In genomic region chr5:57033503-57033902, GRCh38 we compare ENCODE assay signal across 15 cellular contexts.
A peak's percentile ranks its signal among the peaks of the same experiment; 100 is the strongest.
DNase-seq lines count a peak whose midpoint lies in the region; ATAC-seq and TF ChIP-seq lines count a peak whose summit lies in the region.
"Had no signal": no experiment of that assay in that cellular context is flagged by ENCODE, and none has a peak within 500 bp of the region (broad histone marks: within the 10 kb centered on the region; RNA-seq: fewer than 3 reads in every experiment).

No MANE protein-coding gene starts in this region.

- peak overlapping the region; percentile 60 for H3K27ac Mint-ChIP-seq in Calu3 (ENCODE audit: unreplicated experiment)
- no peak overlapping the region for H3K27ac Mint-ChIP-seq in stimulated activated memory B cell treated with anti-CD40 and anti-IgM and Interleukin-4, amounts not matched to agents 10 μg/mL and 1 μg/mL and 100 μg/mL, for 72 hours
- H3K27ac Mint-ChIP-seq: CD8-positive, alpha-beta T cell; GM23338 had no signal

- CTCF ChIA-PET in Calu3 (lab: Charles Lee): no interaction called here

- peaks cover 64% of the 10 kb centered on the region for H3K4me1 Mint-ChIP-seq in Calu3 (ENCODE audit: low read depth, unreplicated experiment)
- peaks cover 37% of the 10 kb centered on the region for H3K4me1 Mint-ChIP-seq in stimulated activated memory B cell treated with anti-CD40 and anti-IgM and Interleukin-4, amounts not matched to agents 10 μg/mL and 1 μg/mL and 100 μg/mL, for 72 hours

- H3K27me3 ChIP-seq in colonic mucosa: no peaks in the 10 kb centered on the region
- H3K27me3 ChIP-seq in mucosa of rectum (ENCODE audit: control insufficient read depth in 2 of 2, insufficient read depth in 2 of 2, low read length in 2 of 2): peaks cover 0 to 2% of the 10 kb centered on the region in 2 donors
- H3K27me3 ChIP-seq in MM.1S (replicated peaks; ENCODE audit: insufficient read depth, low read length): no peaks in the 10 kb centered on the region

- H3K27ac ChIP-seq in colonic mucosa (peak overlapping the region; percentile 28), mucosa of rectum (ENCODE audit: low read depth in 2 of 2, low read length in 2 of 2) (peak overlapping the region; percentile 85 to 91), MM.1S (ENCODE audit: low read length) (no peak overlapping the region)

- no peak overlapping the region for H2AFZ ChIP-seq in MM.1S (ENCODE audit: low read length)

- H3K4me1 ChIP-seq in colonic mucosa (no peaks in the 10 kb centered on the region), mucosa of rectum (ENCODE audit: control insufficient read depth in 2 of 2, insufficient read depth in 2 of 2, low read length in 2 of 2) (peaks cover 16 to 35% of the 10 kb centered on the region in 2 donors), MM.1S (ENCODE audit: low read length) (peaks cover 22% of the 10 kb centered on the region)

- no peaks in the 10 kb centered on the region for H3K36me3 Mint-ChIP-seq in Calu3 (ENCODE audit: insufficient read depth, unreplicated experiment)
- no peaks in the 10 kb centered on the region for H3K36me3 Mint-ChIP-seq in stimulated activated memory B cell treated with anti-CD40 and anti-IgM and Interleukin-4, amounts not matched to agents 10 μg/mL and 1 μg/mL and 100 μg/mL, for 72 hours
- H3K36me3 Mint-ChIP-seq: CD14-positive monocyte had no signal

- no peaks in the 10 kb centered on the region for H3K27me3 Mint-ChIP-seq in Calu3 (ENCODE audit: unreplicated experiment)
- no peaks in the 10 kb centered on the region for H3K27me3 Mint-ChIP-seq in stimulated activated memory B cell treated with anti-CD40 and anti-IgM and Interleukin-4, amounts not matched to agents 10 μg/mL and 1 μg/mL and 100 μg/mL, for 72 hours

- H4K20me1 ChIP-seq in MM.1S (ENCODE audit: insufficient read depth, low read length): no peaks in the 10 kb centered on the region

- no TSS peak for BruUV-seq in Calu3 (replicated peaks; lab: Mats Ljungman, UMichigan)

- intact Hi-C loops in Calu3 (cut with micrococcal nuclease; ENCODE audit: unreplicated experiment) (loop anchor here (5.0 kb wide), 2 partner anchors 49 to 81 kb away; partner anchors contain the start of gene MIER3), colonic mucosa (cut with DNase I) (loop anchor here (2.0 kb wide), 1 partner anchor 21 kb away; no protein-coding TSS in a partner anchor)

- peaks cover 15% of the 10 kb centered on the region for H3F3A ChIP-seq in MM.1S (ENCODE audit: insufficient read depth, low read length)

- H3K9me2 ChIP-seq in MM.1S (replicated peaks; ENCODE audit: insufficient read depth, low read length): no peaks in the 10 kb centered on the region

- no peaks in the 10 kb centered on the region for H3K9me3 Mint-ChIP-seq in Calu3 (ENCODE audit: low read depth, unreplicated experiment)
- no peaks in the 10 kb centered on the region for H3K9me3 Mint-ChIP-seq in stimulated activated memory B cell treated with anti-CD40 and anti-IgM and Interleukin-4, amounts not matched to agents 10 μg/mL and 1 μg/mL and 100 μg/mL, for 72 hours
- H3K9me3 Mint-ChIP-seq: CD8-positive, alpha-beta T cell; GM23338 had no signal

- no peaks in the 10 kb centered on the region for H3K9me3 ChIP-seq in colonic mucosa
- no peaks in the 10 kb centered on the region for H3K9me3 ChIP-seq in mucosa of rectum (ENCODE audit: control insufficient read depth in 2 of 2, low read length in 2 of 2)
- no peaks in the 10 kb centered on the region for H3K9me3 ChIP-seq in MM.1S (replicated peaks; ENCODE audit: insufficient read depth, low read length)

- no peak overlapping the region for H3K4me2 ChIP-seq in MM.1S (ENCODE audit: low read depth, low read length)
- H3K4me2 ChIP-seq: GM23338 had no signal

- no peak overlapping the region for H3K4me3 Mint-ChIP-seq in Calu3 (ENCODE audit: low read depth, unreplicated experiment)
- no peak overlapping the region for H3K4me3 Mint-ChIP-seq in stimulated activated memory B cell treated with anti-CD40 and anti-IgM and Interleukin-4, amounts not matched to agents 10 μg/mL and 1 μg/mL and 100 μg/mL, for 72 hours
- H3K4me3 Mint-ChIP-seq: CD14-positive monocyte; CD8-positive, alpha-beta T cell; GM23338 had no signal

- H3K9ac ChIP-seq in colonic mucosa (ENCODE audit: low read depth in 2 of 2, low read length in 2 of 2) (no peak overlapping the region), mucosa of rectum (ENCODE audit: low read depth in 1 of 2, low read length in 2 of 2) (peak overlapping the region in 1 of 2 donors; percentile 24), MM.1S (ENCODE audit: low read length) (no peak overlapping the region)

- H3K36me3 ChIP-seq in colonic mucosa: no peaks in the 10 kb centered on the region
- no peaks in the 10 kb centered on the region for H3K36me3 ChIP-seq in mucosa of rectum (ENCODE audit: control insufficient read depth in 2 of 2, insufficient read depth in 2 of 2, low read length in 2 of 2)
- H3K36me3 ChIP-seq in MM.1S (replicated peaks; ENCODE audit: insufficient read depth, low read length): no peaks in the 10 kb centered on the region

- DNase-seq in Calu3 (no peak), OCI-M1 (lab: John Stamatoyannopoulos, UW) (peak; percentile 5), colonic mucosa (no peak), NCI-H774 (lab: John Stamatoyannopoulos, UW) (no peak), MM.1S (no peak)
- DNase-seq: CD8-positive, alpha-beta T cell; COR-L47; DMS79; H7 had no signal

- H3K79me2 ChIP-seq in MM.1S (ENCODE audit: low read length): no peaks in the 10 kb centered on the region

- TF ChIP-seq CTCF in Calu3 (IDR thresholded peaks at IDR 0.05; ENCODE audit: unreplicated experiment) (no peak), colonic mucosa (IDR thresholded peaks at IDR 0.05) (no peak), MM.1S (IDR thresholded peaks at IDR 0.05; ENCODE audit: low read length) (no peak)

- H3K4me3 ChIP-seq in colonic mucosa: no peak overlapping the region
- no peak overlapping the region for H3K4me3 ChIP-seq in mucosa of rectum (ENCODE audit: low read length in 2 of 2)
- no peak overlapping the region for H3K4me3 ChIP-seq in MM.1S (ENCODE audit: low read length)
- H3K4me3 ChIP-seq: GM12878, GM23338 had no signal

- ATAC-seq in stimulated activated memory B cell treated with anti-CD40 and anti-IgM and Interleukin-4, amounts not matched to agents 10 μg/mL and 1 μg/mL and 100 μg/mL, for 72 hours: no peak
- no peak for ATAC-seq in HG03095 (IDR thresholded peaks at IDR 0.05; ENCODE audit: unreplicated experiment)
- ATAC-seq: CD8-positive, alpha-beta T cell; GM12878; GM23338 had no signal
